ENCODE assay signal across 11 cellular contexts in the genomic region with DNA sequence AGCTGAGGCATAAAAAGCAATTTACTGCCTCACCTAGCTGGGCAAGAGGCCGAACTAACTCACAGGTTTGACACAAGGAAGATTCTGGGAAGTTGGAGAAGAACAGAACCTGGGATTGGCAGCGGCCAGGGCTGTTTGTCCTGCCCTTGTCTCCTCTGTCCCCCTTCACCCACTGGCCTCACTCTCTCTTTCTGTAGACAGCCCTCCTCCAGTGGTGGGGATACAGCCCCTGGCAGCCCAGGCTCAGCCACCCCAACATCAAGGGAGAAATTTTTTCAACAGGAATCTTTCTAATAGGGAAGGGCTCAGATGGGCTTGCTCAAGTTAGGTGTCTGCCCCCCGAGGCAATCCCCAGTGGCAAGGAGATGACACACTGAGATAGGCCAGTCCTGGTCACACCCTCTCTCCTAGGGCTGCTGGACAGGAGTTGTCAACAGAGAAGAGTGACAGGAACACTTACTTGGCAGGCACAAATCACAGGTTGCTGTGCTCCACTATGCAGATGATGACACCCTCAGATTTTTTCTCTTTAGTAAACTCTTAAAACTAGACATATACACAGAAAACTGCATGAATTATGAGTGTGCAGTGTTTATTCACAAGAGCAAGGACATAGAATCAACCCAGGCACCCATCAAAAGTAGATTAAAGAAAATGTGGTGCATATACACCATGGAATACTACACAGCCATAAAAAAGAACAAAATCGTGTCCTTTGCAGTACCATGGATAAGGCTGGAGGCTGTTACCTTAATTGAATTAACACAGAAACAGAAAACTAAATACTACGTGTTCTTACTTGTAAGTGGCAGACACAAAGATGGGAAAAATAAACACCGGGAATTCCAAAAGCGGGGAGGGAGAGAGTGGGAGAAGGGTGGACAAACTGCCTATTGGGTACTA. TPM values are rescaled to one million over a fixed set of nuclear protein-coding genes. Genes with fewer than 3 reads are reported as not detected.
DNase-seq lines count a peak whose midpoint lies in the region; ATAC-seq, FAIRE-seq and TF ChIP-seq lines count a peak whose summit lies in the region.
"Had no signal": no experiment of that assay in that cellular context is flagged by ENCODE, and none has a peak within 500 bp of the region (broad histone marks: within the 10 kb centered on the region; RNA-seq: fewer than 3 reads in every experiment).

No MANE protein-coding gene starts in this region.

- no peak overlapping the region for H2BK20ac ChIP-seq in H9 (ENCODE audit: low read depth, low read length, poor library complexity, severe bottlenecking)

- H2AFZ ChIP-seq in H9 (ENCODE audit: low read length), result no peak overlapping the region

- no peak overlapping the region for H3K4ac ChIP-seq in H9 (ENCODE audit: low read depth, low read length)

- no peaks in the 10 kb centered on the region for H3K79me2 ChIP-seq in H9 (ENCODE audit: insufficient read depth, low read length)

- H2BK15ac ChIP-seq in H9 (ENCODE audit: low read depth, low read length), result no peak overlapping the region

- H3K23me2 ChIP-seq in H9 (ENCODE audit: insufficient read length, low read depth, low read length, poor library complexity, severe bottlenecking), result peaks cover 3% of the 10 kb centered on the region

- no peak overlapping the region for H3K27ac ChIP-seq in H9 (ENCODE audit: insufficient read length, low read depth, low read length)
- H3K27ac ChIP-seq in small intestine (ENCODE audit: low read depth in 1 of 2, low read length in 1 of 2), result peak overlapping the region; percentile 62 to 85
- no peak overlapping the region for H3K27ac ChIP-seq in WERI-Rb-1

- H4K20me1 ChIP-seq in H9 (ENCODE audit: control insufficient read depth, insufficient read depth, insufficient read length), result no peaks in the 10 kb centered on the region

- peaks cover 4 to 12% of the 10 kb centered on the region in 2 experiments for H3K4me1 Mint-ChIP-seq in H9
- H3K4me1 Mint-ChIP-seq in T-helper 17 cell, result peaks cover 13% of the 10 kb centered on the region
- H3K4me1 Mint-ChIP-seq in activated CD8-positive, alpha-beta T cell treated with anti-CD3 and anti-CD28 coated beads for 36 hours (ENCODE audit: low read depth), result peaks cover 7% of the 10 kb centered on the region

- H3K56ac ChIP-seq in H9 (ENCODE audit: insufficient read length, low read depth, low read length), result no peak overlapping the region

- H3K36me3 ChIP-seq in iPS-15b (ENCODE audit: control insufficient read depth, insufficient read depth, low read length) (no peaks in the 10 kb centered on the region), small intestine (ENCODE audit: control insufficient read depth in 2 of 2, insufficient read depth in 2 of 2, low read length in 2 of 2) (no peaks in the 10 kb centered on the region), WERI-Rb-1 (no peaks in the 10 kb centered on the region)

- H2BK5ac ChIP-seq in H9 (ENCODE audit: insufficient read length, low read length), result no peak overlapping the region

- ATAC-seq in T-helper 17 cell, result no peak
- ATAC-seq in activated CD8-positive, alpha-beta T cell treated with anti-CD3 and anti-CD28 coated beads for 36 hours, result no peak
- ATAC-seq in HG02759 (IDR thresholded peaks at IDR 0.05; ENCODE audit: unreplicated experiment), result no peak

- H3K14ac ChIP-seq in H9 (ENCODE audit: insufficient read depth, low read length), result no peak overlapping the region

- H2BK120ac ChIP-seq in H9 (ENCODE audit: low read depth, low read length, poor library complexity, severe bottlenecking), result no peak overlapping the region

- H3K4me2 ChIP-seq in H9 (ENCODE audit: insufficient read depth, insufficient read length, low read length), result peak overlapping the region; percentile 7

- H3K36me3 Mint-ChIP-seq in H9 (ENCODE audit: insufficient read depth in 1 of 3, low read depth in 3 of 3) (no peaks in the 10 kb centered on the region), T-helper 17 cell (ENCODE audit: low read depth) (peaks cover 3% of the 10 kb centered on the region)
- H3K36me3 Mint-ChIP-seq in activated CD8-positive, alpha-beta T cell treated with anti-CD3 and anti-CD28 coated beads for 36 hours (ENCODE audit: low read depth), result no peaks in the 10 kb centered on the region

- CTCF ChIA-PET in activated CD8-positive, alpha-beta T cell treated with anti-CD3 and anti-CD28 coated beads for 36 hours (lab: Charles Lee), result interaction anchor here (0.6 to 8.1 kb wide), 9 partner anchors 9 to 81 kb away, joined by 3 to 97 read pairs (median 4); no protein-coding TSS in a partner anchor

- no peaks in the 10 kb centered on the region for H3K27me3 ChIP-seq in H9 (ENCODE audit: insufficient read depth, low read length)
- H3K27me3 ChIP-seq in iPS-15b (ENCODE audit: control insufficient read depth, insufficient read depth, low read length), result peaks cover 4% of the 10 kb centered on the region
- H3K27me3 ChIP-seq in small intestine (ENCODE audit: control insufficient read depth in 2 of 2, insufficient read depth in 2 of 2, low read length in 2 of 2), result no peaks in the 10 kb centered on the region
- peaks cover 6% of the 10 kb centered on the region for H3K27me3 ChIP-seq in WERI-Rb-1 (ENCODE audit: insufficient read depth, low read depth, severe bottlenecking)

- no peak overlapping the region for H2BK12ac ChIP-seq in H9 (ENCODE audit: insufficient read length, low read depth, low read length)

- no peak overlapping the region for H3K27ac Mint-ChIP-seq in H9
- peak overlapping the region; percentile 60 for H3K27ac Mint-ChIP-seq in T-helper 17 cell
- no peak overlapping the region for H3K27ac Mint-ChIP-seq in activated CD8-positive, alpha-beta T cell treated with anti-CD3 and anti-CD28 coated beads for 36 hours

- no peak overlapping the region for H3K9ac ChIP-seq in H9 (ENCODE audit: extremely low read depth, insufficient read length, low read length)
- no peak overlapping the region for H3K9ac ChIP-seq in iPS-15b (ENCODE audit: low read depth, low read length)

- no peaks in the 10 kb centered on the region for H3K79me1 ChIP-seq in H9 (ENCODE audit: insufficient read depth, low read depth, low read length, poor library complexity, severe bottlenecking)

- no peak overlapping the region for H2AK5ac ChIP-seq in H9 (ENCODE audit: insufficient read length, low read length)

- H3K9me3 Mint-ChIP-seq in H9, result no peaks in the 10 kb centered on the region; a peak in 2 of 5 replicates
- no peaks in the 10 kb centered on the region for H3K9me3 Mint-ChIP-seq in activated CD8-positive, alpha-beta T cell treated with anti-CD3 and anti-CD28 coated beads for 36 hours

- FAIRE-seq in small intestine (lab: Jason Lieb, UNC), result no peak

- no peak overlapping the region for H3K23ac ChIP-seq in H9 (ENCODE audit: insufficient read length, low read depth, low read length)

- DNase-seq in H9 (no peak), T-helper 17 cell (no peak), small intestine (peak; percentile 19), NCI-H1417 treated with DMSO at 0.1 percent for 48 hours (lab: John Stamatoyannopoulos, UW) (no peak), WERI-Rb-1 (no peak)
- DNase-seq in activated CD8-positive, alpha-beta T cell treated with anti-CD3 and anti-CD28 coated beads for 36 hours, result no peak

- intact Hi-C loops in activated CD8-positive, alpha-beta T cell treated with anti-CD3 and anti-CD28 coated beads for 36 hours (cut with micrococcal nuclease), result no loop called here

- H3K4me1 ChIP-seq in H9 (ENCODE audit: insufficient read depth, low read length), result no peaks in the 10 kb centered on the region
- peaks cover 5% of the 10 kb centered on the region for H3K4me1 ChIP-seq in iPS-15b (ENCODE audit: control insufficient read depth, insufficient read depth, low read length)
- no peaks in the 10 kb centered on the region for H3K4me1 ChIP-seq in small intestine (ENCODE audit: control insufficient read depth in 2 of 2, insufficient read depth in 1 of 2, low read depth in 1 of 2, low read length in 1 of 2)

- no peak overlapping the region for H4K8ac ChIP-seq in H9 (replicated peaks; ENCODE audit: insufficient read length, low read depth, low read length)

- no CpG with 5 or more reads among the region's 7 CpGs for WGBS in H9 (ENCODE audit: extremely low coverage, insufficient read length, low lambda C conversion rate)
- WGBS in small intestine, 3 donors, result 50 to 71% (median 61%) methylated on average over 7 of the region's 7 CpGs

- no peak overlapping the region for H4K91ac ChIP-seq in H9 (ENCODE audit: insufficient read length, low read depth, low read length)

- H4K5ac ChIP-seq in H9 (ENCODE audit: insufficient read length, low read depth, low read length), result no peak overlapping the region

- H3K4me3 Mint-ChIP-seq in H9 (peak overlapping the region in 1 of 2 experiments; percentile 57; a peak in 2 of 5 replicates), T-helper 17 cell (peak overlapping the region; percentile 15)
- H3K4me3 Mint-ChIP-seq in activated CD8-positive, alpha-beta T cell treated with anti-CD3 and anti-CD28 coated beads for 36 hours, result no peak overlapping the region

- TF ChIP-seq CTCF in H9 (conservative IDR thresholded peaks at IDR 0.05), result no peak
- no peak for TF ChIP-seq CTCF in activated CD8-positive, alpha-beta T cell treated with anti-CD3 and anti-CD28 coated beads for 36 hours (IDR thresholded peaks at IDR 0.05)
- no peak for TF ChIP-seq CTCF in WERI-Rb-1 (IDR thresholded peaks at IDR 0.05; ENCODE audit: low read depth, low read length)

- POLR2A ChIA-PET in activated CD8-positive, alpha-beta T cell treated with anti-CD3 and anti-CD28 coated beads for 36 hours (lab: Charles Lee), result interaction anchor here (0.7 kb wide), 1 partner anchor 256 kb away, joined by 3 read pairs; no protein-coding TSS in a partner anchor

- H3K4me3 ChIP-seq in iPS-15b (ENCODE audit: low read depth, low read length), result peak overlapping the region; percentile 48
- H3K4me3 ChIP-seq in small intestine (ENCODE audit: low read depth in 1 of 2, low read length in 2 of 2), result no peak overlapping the region
- H3K4me3 ChIP-seq in WERI-Rb-1 (ENCODE audit: low read depth, low read length), result no peak overlapping the region

- H3T11ph ChIP-seq in H9 (ENCODE audit: low read length), result no peak overlapping the region

- no peak overlapping the region for H3K18ac ChIP-seq in H9 (ENCODE audit: insufficient read length, low read depth, low read length)

- H3K9me3 ChIP-seq in H9 (ENCODE audit: control insufficient read depth, low read depth, low read length) (no peaks in the 10 kb centered on the region), T-helper 17 cell (ENCODE audit: control insufficient read depth, low read length, poor library complexity, severe bottlenecking) (no peaks in the 10 kb centered on the region), iPS-15b (ENCODE audit: control insufficient read depth, insufficient read depth, low read length) (no peaks in the 10 kb centered on the region), small intestine (ENCODE audit: control insufficient read depth, low read depth) (no peaks in the 10 kb centered on the region), WERI-Rb-1 (ENCODE audit: severe bottlenecking) (no peaks in the 10 kb centered on the region)

- H3K27me3 Mint-ChIP-seq in H9 (ENCODE audit: low read depth) (peaks cover 19% of the 10 kb centered on the region), T-helper 17 cell (peaks cover 52% of the 10 kb centered on the region)
- H3K27me3 Mint-ChIP-seq in activated CD8-positive, alpha-beta T cell treated with anti-CD3 and anti-CD28 coated beads for 36 hours, result peaks cover 26% of the 10 kb centered on the region

RNA-seq across cellular contexts. Expression of a gene that starts 36.4 kb away (rescaled TPM):
- total RNA-seq in H9 (2021), result 0.33 TPM in 1 of 2 replicates, not detected in the other
- total RNA-seq in T-helper 17 cell, result not detected
- polyA plus RNA-seq in small intestine, result under 1 TPM in 2 of 3 donors, not detected in 1; 0.18 to 0.22 TPM
- not detected for total RNA-seq in activated CD8-positive, alpha-beta T cell treated with anti-CD3 and anti-CD28 coated beads for 36 hours
- total RNA-seq: liver, osteocyte had no signal
- polyA plus RNA-seq: liver had no signal

RNA-seq across cellular contexts. Expression of a gene that starts 37.2 kb away (rescaled TPM):
- total RNA-seq in H9 (2021), result not detected in 2 replicates
- not detected for total RNA-seq in T-helper 17 cell
- polyA plus RNA-seq in small intestine, result under 1 TPM in 1 of 3 donors, not detected in 2; 0.13 TPM
- not detected for total RNA-seq in activated CD8-positive, alpha-beta T cell treated with anti-CD3 and anti-CD28 coated beads for 36 hours
- total RNA-seq: liver, osteocyte had no signal
- polyA plus RNA-seq: adipose tissue, liver had no signal

Comparison
In these comparisons a context has a peak if more than half of its experiments do, and no peak if none do; other contexts are left out.
1. H3K27ac ChIP-seq: peak in small intestine (2 of 2); none in H9 (single experiment) and WERI-Rb-1 (single experiment).